In genomic region chr14:91482278-91483023, GRCh38 we compare ENCODE assay signal across 12 cellular contexts. TPM values are rescaled to one million over a fixed set of nuclear protein-coding genes. Genes with fewer than 3 reads are reported as not detected.
DNase-seq lines count a peak whose midpoint lies in the region; ATAC-seq and TF ChIP-seq lines count a peak whose summit lies in the region.
"Had no signal": no experiment of that assay in that cellular context is flagged by ENCODE, and none has a peak within 500 bp of the region (broad histone marks: within the 10 kb centered on the region; RNA-seq: fewer than 3 reads in every experiment).

No MANE protein-coding gene starts in this region.

- no peaks in the 10 kb centered on the region for H3K27me3 ChIP-seq in WERI-Rb-1 (ENCODE audit: insufficient read depth, low read depth, severe bottlenecking)
- H3K27me3 ChIP-seq: transverse colon had no signal

- no peak overlapping the region for H3K4me3 ChIP-seq in WERI-Rb-1 (ENCODE audit: low read depth, low read length)
- H3K4me3 ChIP-seq: GM12878, K562, transverse colon had no signal

- no peak overlapping the region for H3K27ac ChIP-seq in WERI-Rb-1

- intact Hi-C loops in activated CD4-positive, alpha-beta T cell treated with anti-CD3 and anti-CD28 coated beads, Interleukin-2, amount 10 ng/mL, durations not matched to agents 24 days and 14 days (cut with micrococcal nuclease): no loop called here

- no peak for ATAC-seq in activated T-helper 17 cell treated with anti-CD3 and anti-CD28 coated beads, Interleukin-2, amount 50 U/mL, for 72 hours (replicated peaks)
- ATAC-seq in left lobe of liver: peak; percentile 67
- ATAC-seq: GM12878 had no signal

- no peaks in the 10 kb centered on the region for H3K9me3 Mint-ChIP-seq in activated T-helper 17 cell treated with anti-CD3 and anti-CD28 coated beads, Interleukin-2, amount 50 U/mL, for 72 hours
- no peaks in the 10 kb centered on the region for H3K9me3 Mint-ChIP-seq in activated CD4-positive, alpha-beta T cell treated with anti-CD3 and anti-CD28 coated beads, Interleukin-2, amount 10 ng/mL, durations not matched to agents 24 days and 14 days

- no peak overlapping the region for H3K4me3 Mint-ChIP-seq in activated T-helper 17 cell treated with anti-CD3 and anti-CD28 coated beads, Interleukin-2, amount 50 U/mL, for 72 hours
- no peak overlapping the region for H3K4me3 Mint-ChIP-seq in activated CD4-positive, alpha-beta T cell treated with anti-CD3 and anti-CD28 coated beads, Interleukin-2, amount 10 ng/mL, durations not matched to agents 24 days and 14 days

- H3K36me3 Mint-ChIP-seq in activated T-helper 17 cell treated with anti-CD3 and anti-CD28 coated beads, Interleukin-2, amount 50 U/mL, for 72 hours (ENCODE audit: low read depth): peaks cover 98% of the 10 kb centered on the region
- peaks cover 75% of the 10 kb centered on the region for H3K36me3 Mint-ChIP-seq in activated CD4-positive, alpha-beta T cell treated with anti-CD3 and anti-CD28 coated beads, Interleukin-2, amount 10 ng/mL, durations not matched to agents 24 days and 14 days (ENCODE audit: low read depth)

- H3K27me3 Mint-ChIP-seq in activated T-helper 17 cell treated with anti-CD3 and anti-CD28 coated beads, Interleukin-2, amount 50 U/mL, for 72 hours: no peaks in the 10 kb centered on the region
- no peaks in the 10 kb centered on the region for H3K27me3 Mint-ChIP-seq in activated CD4-positive, alpha-beta T cell treated with anti-CD3 and anti-CD28 coated beads, Interleukin-2, amount 10 ng/mL, durations not matched to agents 24 days and 14 days
- H3K27me3 Mint-ChIP-seq: progenitor cell of endocrine pancreas had no signal

- peaks cover 26% of the 10 kb centered on the region for H3K4me1 Mint-ChIP-seq in activated T-helper 17 cell treated with anti-CD3 and anti-CD28 coated beads, Interleukin-2, amount 50 U/mL, for 72 hours
- H3K4me1 Mint-ChIP-seq in activated CD4-positive, alpha-beta T cell treated with anti-CD3 and anti-CD28 coated beads, Interleukin-2, amount 10 ng/mL, durations not matched to agents 24 days and 14 days: peaks cover 39% of the 10 kb centered on the region

- DNase-seq in AG08396 (ENCODE audit: low spot score) (peak; percentile 16), GF-D8 (lab: John Stamatoyannopoulos, UW) (peak; percentile 9), left lobe of liver (ENCODE audit: low spot score) (no peak), cerebellum (ENCODE audit: low spot score) (no peak), WERI-Rb-1 (no peak), NCI-H748 (lab: John Stamatoyannopoulos, UW; ENCODE audit: unreplicated experiment) (no peak)
- no peak for DNase-seq in activated CD4-positive, alpha-beta T cell treated with anti-CD3 and anti-CD28 coated beads, Interleukin-2, amount 10 ng/mL, durations not matched to agents 24 days and 14 days
- DNase-seq: transverse colon had no signal

- peak overlapping the region; percentile 73 for H3K27ac Mint-ChIP-seq in activated T-helper 17 cell treated with anti-CD3 and anti-CD28 coated beads, Interleukin-2, amount 50 U/mL, for 72 hours
- no peak overlapping the region for H3K27ac Mint-ChIP-seq in activated CD4-positive, alpha-beta T cell treated with anti-CD3 and anti-CD28 coated beads, Interleukin-2, amount 10 ng/mL, durations not matched to agents 24 days and 14 days

- TF ChIP-seq CTCF in WERI-Rb-1 (IDR thresholded peaks at IDR 0.05; ENCODE audit: low read depth, low read length): no peak

- H3K36me3 ChIP-seq in WERI-Rb-1: peaks cover 90% of the 10 kb centered on the region

- H3K9me3 ChIP-seq in WERI-Rb-1 (ENCODE audit: severe bottlenecking): no peaks in the 10 kb centered on the region
- H3K9me3 ChIP-seq: transverse colon had no signal

RNA-seq across cellular contexts. Expression of gene PPP4R3A, which starts 27.7 kb away (rescaled TPM):
- total RNA-seq in activated T-helper 17 cell treated with anti-CD3 and anti-CD28 coated beads, Interleukin-2, amount 50 U/mL, for 72 hours: 100 to 1,000 TPM; 118 to 143 TPM
- total RNA-seq in left lobe of liver (35.2 TPM), cerebellum (98.6 TPM)
- 119 and 138 TPM in 2 replicates for total RNA-seq in activated CD4-positive, alpha-beta T cell treated with anti-CD3 and anti-CD28 coated beads, Interleukin-2, amount 10 ng/mL, durations not matched to agents 24 days and 14 days

Comparison
In these comparisons a context has a peak if more than half of its experiments do, and no peak if none do; other contexts are left out.
1. DNase-seq: peak in AG08396 (single experiment) and GF-D8 (single experiment); none in left lobe of liver (single experiment), cerebellum (single experiment), WERI-Rb-1 (single experiment), activated CD4-positive, alpha-beta T cell treated with anti-CD3 and anti-CD28 coated beads, Interleukin-2, amount 10 ng/mL, durations not matched to agents 24 days and 14 days (single experiment) and NCI-H748 (single experiment).